Comparison of ENCODE assay signal across 16 cellular contexts in genomic region chr13:64371461-64371860, GRCh38.
DNase-seq lines count a peak whose midpoint lies in the region; ATAC-seq and TF ChIP-seq lines count a peak whose summit lies in the region.
"Had no signal": no experiment of that assay in that cellular context is flagged by ENCODE, and none has a peak within 500 bp of the region (broad histone marks: within the 10 kb centered on the region; RNA-seq: fewer than 3 reads in every experiment).

No MANE protein-coding gene starts in this region.

- H3K4me3 ChIP-seq in Karpas-422 (ENCODE audit: low read length), result no peak overlapping the region
- no peak overlapping the region for H3K4me3 ChIP-seq in PC-3 (ENCODE audit: low read length)
- H3K4me3 ChIP-seq in thyroid gland (replicated peaks in 1 of 3), result no peak overlapping the region
- no peak overlapping the region for H3K4me3 ChIP-seq in left ventricle myocardium inferior
- H3K4me3 ChIP-seq: GM23248 had no signal

- H3K4me1 ChIP-seq in Karpas-422 (ENCODE audit: low read length) (no peaks in the 10 kb centered on the region), PC-3 (ENCODE audit: insufficient read depth, low read length) (peaks cover 11% of the 10 kb centered on the region), foreskin keratinocyte (no peaks in the 10 kb centered on the region), thyroid gland (no peaks in the 10 kb centered on the region), left ventricle myocardium inferior (no peaks in the 10 kb centered on the region)

- no peak for TF ChIP-seq POLR2A in thyroid gland (IDR thresholded peaks at IDR 0.05)

- no peaks in the 10 kb centered on the region for H3K36me3 ChIP-seq in Karpas-422 (ENCODE audit: insufficient read depth, low read length)
- no peaks in the 10 kb centered on the region for H3K36me3 ChIP-seq in PC-3 (ENCODE audit: low read depth, low read length)
- H3K36me3 ChIP-seq in thyroid gland, result no peaks in the 10 kb centered on the region
- H3K36me3 ChIP-seq in left ventricle myocardium inferior, result no peaks in the 10 kb centered on the region

- BruUV-seq in PC-3 (replicated peaks; lab: Mats Ljungman, UMichigan), result no TSS peak

- H3K79me2 ChIP-seq in Karpas-422 (ENCODE audit: low read length) (no peaks in the 10 kb centered on the region), PC-3 (ENCODE audit: low read length) (no peaks in the 10 kb centered on the region)

- no peaks in the 10 kb centered on the region for H3K27me3 ChIP-seq in Karpas-422 (ENCODE audit: low read length)
- no peaks in the 10 kb centered on the region for H3K27me3 ChIP-seq in PC-3 (ENCODE audit: low read length)
- H3K27me3 ChIP-seq in foreskin keratinocyte, result no peaks in the 10 kb centered on the region
- no peaks in the 10 kb centered on the region for H3K27me3 ChIP-seq in thyroid gland
- H3K27me3 ChIP-seq in left ventricle myocardium inferior (ENCODE audit: low read depth), result no peaks in the 10 kb centered on the region

- POLR2A ChIA-PET in PC-3 (lab: Charles Lee; ENCODE audit: unreplicated experiment), result interaction anchor here (0.7 kb wide), 1 partner anchor 78 kb away, joined by 3 read pairs; no protein-coding TSS in a partner anchor

- H2AFZ ChIP-seq in Karpas-422 (ENCODE audit: low read length), result peak overlapping the region; percentile 28; the same call in 1 of the 2 replicates
- H2AFZ ChIP-seq in PC-3 (ENCODE audit: low read length), result peak overlapping the region; percentile 41; the same call in 1 of the 2 replicates
- H2AFZ ChIP-seq: GM23248 had no signal

- H3F3A ChIP-seq in PC-3 (ENCODE audit: low read length, unreplicated experiment), result no peaks in the 10 kb centered on the region

- no peak for ATAC-seq in PC-3
- ATAC-seq in foreskin keratinocyte, result peak; percentile 8
- no peak for ATAC-seq in GM19324 (IDR thresholded peaks at IDR 0.05; ENCODE audit: low FRiP score, unreplicated experiment)

- H4K20me1 ChIP-seq in Karpas-422 (ENCODE audit: insufficient read depth, low read depth, low read length), result no peaks in the 10 kb centered on the region
- no peaks in the 10 kb centered on the region for H4K20me1 ChIP-seq in PC-3 (ENCODE audit: low read length)

- TF ChIP-seq CTCF in PC-3 (conservative IDR thresholded peaks at IDR 0.05; ENCODE audit: low read depth, low read length) (no peak), foreskin keratinocyte (conservative IDR thresholded peaks at IDR 0.05) (no peak), thyroid gland (IDR thresholded peaks at IDR 0.05) (no peak), left ventricle myocardium inferior (IDR thresholded peaks at IDR 0.05; ENCODE audit: borderline replicate concordance) (no peak)

- H3K9me2 ChIP-seq in Karpas-422 (replicated peaks; ENCODE audit: insufficient read depth, low read length), result no peaks in the 10 kb centered on the region
- no peaks in the 10 kb centered on the region for H3K9me2 ChIP-seq in PC-3 (replicated peaks; ENCODE audit: low read length)

- H3K27ac ChIP-seq in Karpas-422 (ENCODE audit: low read length) (no peak overlapping the region), PC-3 (ENCODE audit: low read length) (peak overlapping the region; percentile 56), foreskin keratinocyte (peak overlapping the region; percentile 46), thyroid gland (no peak overlapping the region), left ventricle myocardium inferior (replicated peaks) (no peak overlapping the region)
- H3K27ac ChIP-seq: GM23248 had no signal

- no peak overlapping the region for H3K4me2 ChIP-seq in Karpas-422 (ENCODE audit: low read depth, low read length, poor library complexity, severe bottlenecking)
- no peak overlapping the region for H3K4me2 ChIP-seq in PC-3 (ENCODE audit: low read length)

- no peak overlapping the region for H3K9ac ChIP-seq in Karpas-422 (ENCODE audit: low read length)
- no peak overlapping the region for H3K9ac ChIP-seq in PC-3 (ENCODE audit: low read length)
- H3K9ac ChIP-seq: GM23248 had no signal

- CTCF ChIA-PET in PC-3 (lab: Charles Lee), result no interaction called here

- intact Hi-C loops in PC-3 (cut with micrococcal nuclease), result no loop called here
- intact Hi-C loops in thyroid gland (cut with DNase I), result no loop called here
- intact Hi-C loops in left ventricle myocardium inferior (cut with micrococcal nuclease), result no loop called here

- peaks cover 17% of the 10 kb centered on the region for H3K9me3 ChIP-seq in Karpas-422 (ENCODE audit: low read length)
- H3K9me3 ChIP-seq in PC-3 (ENCODE audit: low read length), result no peaks in the 10 kb centered on the region
- H3K9me3 ChIP-seq in thyroid gland, result no peaks in the 10 kb centered on the region
- peaks cover 20% of the 10 kb centered on the region for H3K9me3 ChIP-seq in left ventricle myocardium inferior (replicated peaks)

- WGBS in thyroid gland, 2 donors, result 46 to 60% methylated on average over 1 to 2 of the region's 2 CpGs

- DNase-seq in Karpas-422 (no peak), PC-3 (no peak), foreskin keratinocyte (no peak), thyroid gland (peak; percentile 62 to 78), left ventricle myocardium inferior (no peak)
- no peak for DNase-seq in stimulated activated naive CD4-positive, alpha-beta T cell (lab: John Stamatoyannopoulos, UW)
- DNase-seq: C1 segment of cervical spinal cord; Calu3; CD4-positive, alpha-beta memory T cell; COR-L47; DMS53; DND-41; GM23248; H7; HCEC 1CT had no signal

Comparison
In these comparisons a context has a peak if more than half of its experiments do, and no peak if none do; other contexts are left out.
1. DNase-seq: peak in thyroid gland (2 of 2); none in Karpas-422 (single experiment), PC-3 (single experiment), foreskin keratinocyte (0 of 2), left ventricle myocardium inferior (single experiment) and stimulated activated naive CD4-positive, alpha-beta T cell (0 of 6).
2. H3K27ac ChIP-seq: peak in PC-3 (single experiment) and foreskin keratinocyte (single experiment); none in Karpas-422 (single experiment), thyroid gland (0 of 3) and left ventricle myocardium inferior (single experiment).